18 cellular contexts compared by ENCODE assay signal in genomic region chr1:19979494-19979977, GRCh38. TPM values are rescaled to one million over a fixed set of nuclear protein-coding genes. Genes with fewer than 3 reads are reported as not detected.
DNase-seq lines count a peak whose midpoint lies in the region; FAIRE-seq and TF ChIP-seq lines count a peak whose summit lies in the region.
"Had no signal": no experiment of that assay in that cellular context is flagged by ENCODE, and none has a peak within 500 bp of the region (broad histone marks: within the 10 kb centered on the region; RNA-seq: fewer than 3 reads in every experiment).

TSS of gene PLA2G2A (minus strand) at chr1:19979618. CDS start at chr1:19978773, 845 bp downstream.

- CTCF ChIA-PET in H1 (lab: Charles Lee; ENCODE audit: partially characterized antibody), result interaction anchor here (1.1 to 6.5 kb wide), 5 partner anchors 98 to 186 kb away, joined by 3 to 89 read pairs (median 8); no protein-coding TSS in a partner anchor

- WGBS in H1 (ENCODE audit: extremely low coverage in 1 of 2, insufficient coverage in 1 of 2, insufficient read length in 1 of 2, insufficient replicate concordance in 2 of 2, low coverage in 1 of 2, low lambda C conversion rate in 2 of 2, missing lambda C conversion rate in 1 of 2), 2 experiments, result 86% methylated on average over 8 of the region's 8 CpGs; no CpG with 5 or more reads in 1 of the 2 experiments
- WGBS in prostate gland, result 90% methylated on average over 8 of the region's 8 CpGs

- H3K36me3 ChIP-seq in H1 (ENCODE audit: control insufficient read depth in 2 of 4, insufficient read depth in 4 of 4, low read length in 3 of 4) (peaks cover 0 to 2% (median 0%) of the 10 kb centered on the region in 4 experiments; a peak in 1 of 8 replicates), prostate gland (no peaks in the 10 kb centered on the region)

- H4K8ac ChIP-seq in H1 (ENCODE audit: extremely low read depth, insufficient read depth, low read length), result no peak within 1 kb of the TSS

- H2AK5ac ChIP-seq in H1 (ENCODE audit: low read depth, low read length), result peak within 1 kb of the TSS; percentile 82

- intact Hi-C loops in prostate gland (cut with DNase I) (loop anchor here (5.0 kb wide), 2 partner anchors 93 to 233 kb away; partner anchors contain the start of gene PLA2G5), CD14-positive monocyte (cut with micrococcal nuclease) (no loop called here)

- H4K91ac ChIP-seq in H1 (replicated peaks; ENCODE audit: insufficient read length, low read length), result peak within 1 kb of the TSS; percentile 32

- no peak within 1 kb of the TSS for H3K23ac ChIP-seq in H1 (ENCODE audit: insufficient read length)

- no peak within 1 kb of the TSS for H3K4me2 ChIP-seq in H1 (ENCODE audit: insufficient read depth in 1 of 2, low read depth in 2 of 2, low read length in 2 of 2)

- FAIRE-seq in H1 (lab: Jason Lieb, UNC), result no peak
- FAIRE-seq: endometrium had no signal

- H3K18ac ChIP-seq in H1 (ENCODE audit: extremely low read depth, low read length), result peak within 1 kb of the TSS; percentile 13; the same call in 1 of the 2 replicates

- H2BK12ac ChIP-seq in H1 (ENCODE audit: low read depth, low read length), result peak within 1 kb of the TSS; percentile 68; the same call in 1 of the 2 replicates

- TF ChIP-seq POLR2A in H1 (IDR thresholded peaks at IDR 0.05; ENCODE audit: control extremely low read depth in 1 of 2, low read depth in 2 of 2, low read length in 2 of 2), result no peak
- no peak for TF ChIP-seq POLR2A in prostate gland (IDR thresholded peaks at IDR 0.05)

- H3K79me2 ChIP-seq in H1 (ENCODE audit: control insufficient read depth in 1 of 2, insufficient read depth in 2 of 2, low read length in 2 of 2), result no peaks in the 10 kb centered on the region

- peaks cover 9 to 18% (median 18%) of the 10 kb centered on the region in 3 donors for H3K27me3 Mint-ChIP-seq in CD14-positive monocyte (ENCODE audit: low read depth in 3 of 3)

- H2BK20ac ChIP-seq in H1 (ENCODE audit: low read length), result peak within 1 kb of the TSS; percentile 29; the same call in 1 of the 2 replicates

- POLR2A ChIA-PET in H1 (lab: Charles Lee; ENCODE audit: partially characterized antibody), result no interaction called here

- peaks cover 0 to 11% (median 6%) of the 10 kb centered on the region in 4 experiments; a peak in 4 of 7 replicates for H3K4me1 ChIP-seq in H1 (replicated peaks in 1 of 4; ENCODE audit: control insufficient read depth in 3 of 4, insufficient read depth in 4 of 4, low read length in 3 of 4)
- H3K4me1 ChIP-seq in prostate gland (replicated peaks), result peaks cover 15% of the 10 kb centered on the region

- no peak within 1 kb of the TSS for H2AFZ ChIP-seq in H1 (ENCODE audit: low read length)

- no peaks in the 10 kb centered on the region for H3K79me1 ChIP-seq in H1 (ENCODE audit: low read depth, low read length)

- H3K23me2 ChIP-seq in H1 (ENCODE audit: low read depth, low read length), result no peaks in the 10 kb centered on the region

- H3K9ac ChIP-seq in H1 (replicated peaks in 1 of 4; ENCODE audit: extremely low read depth in 1 of 4, low read depth in 3 of 4, low read length in 3 of 4), result no peak within 1 kb of the TSS

- H3K4me3 Mint-ChIP-seq in CD14-positive monocyte, result no peak within 1 kb of the TSS
- H3K4me3 Mint-ChIP-seq: activated naive CD8-positive, alpha-beta T cell had no signal

- no peaks in the 10 kb centered on the region for H4K20me1 ChIP-seq in H1 (replicated peaks in 1 of 2; ENCODE audit: control insufficient read depth in 1 of 2, insufficient read depth in 2 of 2, low read length in 2 of 2)

- peak within 1 kb of the TSS; percentile 55 for H2BK15ac ChIP-seq in H1 (ENCODE audit: low read length)

- H3K4me1 Mint-ChIP-seq in CD14-positive monocyte, result no peaks in the 10 kb centered on the region

- peak within 1 kb of the TSS; percentile 48; the same call in 1 of the 2 replicates for H2BK5ac ChIP-seq in H1 (ENCODE audit: low read depth, low read length)

- no peak within 1 kb of the TSS for H3K4me3 ChIP-seq in H1 (ENCODE audit: extremely low read depth in 1 of 4, insufficient read depth in 2 of 4, low read depth in 3 of 4, low read length in 4 of 4)
- no peak within 1 kb of the TSS for H3K4me3 ChIP-seq in prostate gland

- no peak within 1 kb of the TSS for H3K56ac ChIP-seq in H1 (replicated peaks; ENCODE audit: insufficient read length, low read depth, low read length)

- no peak for TF ChIP-seq RAD21 in H1 (IDR thresholded peaks at IDR 0.05 in 1 of 2, conservative IDR thresholded peaks at IDR 0.05 in 1 of 2; ENCODE audit: low read depth in 2 of 2, low read length in 2 of 2)

- H3K27ac Mint-ChIP-seq in CD14-positive monocyte, result no peak within 1 kb of the TSS
- H3K27ac Mint-ChIP-seq: activated naive CD8-positive, alpha-beta T cell had no signal

- H3K14ac ChIP-seq in H1 (ENCODE audit: insufficient read length), result no peak within 1 kb of the TSS

- H3K27me3 ChIP-seq in H1 (replicated peaks in 1 of 4; ENCODE audit: control insufficient read depth in 3 of 4, extremely low read depth in 1 of 4, insufficient read depth in 3 of 4, low read length in 3 of 4), result no peaks in the 10 kb centered on the region
- H3K27me3 ChIP-seq in prostate gland (replicated peaks; ENCODE audit: insufficient read depth), result no peaks in the 10 kb centered on the region

- no peak within 1 kb of the TSS for H4K5ac ChIP-seq in H1 (ENCODE audit: insufficient read length, low read depth, low read length)

- TF ChIP-seq EP300 in H1 (IDR thresholded peaks at IDR 0.05; ENCODE audit: borderline replicate concordance in 1 of 2, low read depth in 2 of 2, low read length in 2 of 2), result no peak

- peak within 1 kb of the TSS; percentile 28 for H3K4ac ChIP-seq in H1 (replicated peaks; ENCODE audit: insufficient read length, low read depth, low read length)

- no peak for TF ChIP-seq CTCF in H1 (IDR thresholded peaks at IDR 0.05; ENCODE audit: control extremely low read depth in 1 of 3, insufficient read depth in 1 of 3, low read depth in 1 of 3, low read length in 3 of 3)
- no peak for TF ChIP-seq CTCF in prostate gland (IDR thresholded peaks at IDR 0.05)
- TF ChIP-seq CTCF in CD14-positive monocyte (IDR thresholded peaks at IDR 0.05), result no peak

- H3K9me3 ChIP-seq in H1 (ENCODE audit: insufficient read depth in 2 of 2, low read depth in 1 of 2, low read length in 1 of 2), result peaks cover 0 to 5% of the 10 kb centered on the region in 2 experiments; a peak in 1 of 4 replicates
- no peaks in the 10 kb centered on the region for H3K9me3 ChIP-seq in prostate gland

- H3K36me3 Mint-ChIP-seq in CD14-positive monocyte, result no peaks in the 10 kb centered on the region
- H3K36me3 Mint-ChIP-seq: activated naive CD8-positive, alpha-beta T cell had no signal

- H3K9me3 Mint-ChIP-seq in CD14-positive monocyte, result peaks cover 0 to 8% (median 2%) of the 10 kb centered on the region in 7 donors

- DNase-seq in H1 (ENCODE audit: low read depth in 1 of 2, low spot score in 2 of 2), result peak in 1 of 2 experiments; percentile 28
- peak; percentile 43 for DNase-seq in islet precursor cell
- no peak for DNase-seq in prostate gland (ENCODE audit: low spot score)
- DNase-seq in ureter (ENCODE audit: low spot score), result no peak
- DNase-seq in CD14-positive monocyte (ENCODE audit: low spot score), result no peak
- DNase-seq in DMS153 (lab: John Stamatoyannopoulos, UW), result no peak
- no peak for DNase-seq in DMS114 treated with DMSO at 0.1 percent for 48 hours (lab: John Stamatoyannopoulos, UW; ENCODE audit: unreplicated experiment)
- DNase-seq: activated CD4-positive, alpha-beta T cell treated with anti-CD3 and anti-CD28 coated beads for 1 hour; glutamatergic neuron; kidney glomerular epithelial cell; NCI-H187; NCI-H748 treated with DMSO at 0.1 percent for 48 hours; substantia nigra had no signal

- H2BK120ac ChIP-seq in H1 (replicated peaks; ENCODE audit: low read depth, low read length), result peak within 1 kb of the TSS; percentile 19

- no peak within 1 kb of the TSS for H3K27ac ChIP-seq in H1 (ENCODE audit: low read depth, low read length)
- peak within 1 kb of the TSS; percentile 33 to 68 for H3K27ac ChIP-seq in prostate gland
- H3K27ac ChIP-seq: RWPE1 had no signal

TF ChIP-seq in H1, 55 proteins besides CTCF, POLR2A, EP300 and RAD21:
- TF ChIP-seq ATF2 (IDR thresholded peaks at IDR 0.05; ENCODE audit: low read length) (no peak), E2F6 (IDR thresholded peaks at IDR 0.05) (no peak)
TF ChIP-seq in H1: peak in this region for 0.

RNA-seq across cellular contexts. Expression of gene PLA2G2A, which starts in this region (rescaled TPM):
- 0.69 and 1.0 TPM in 2 replicates for total RNA-seq in H1 (2021; fragmentation: NEBNext Ultra II Directional; extraction: Animal tissue kit (Norgen Biotek cat#: 25700))
- polyA plus RNA-seq in H1 (2011; rRNA removed) (2.1 and 3.7 TPM in 2 replicates), CD14-positive monocyte (not detected)
- 3.3 TPM for polyA plus RNA-seq in H1 (2011; cell fraction: cytosol; rRNA removed)
- 1.5 TPM for polyA plus RNA-seq in H1 (2011; cell fraction: nucleus; rRNA removed)
- polyA plus RNA-seq in H1 (2012, experiment 1 of 2), result 1.1 to 2.0 TPM (median 1.6 TPM) in 4 replicates
- 3.6 TPM for polyA plus RNA-seq in H1 (2012, experiment 2 of 2)
- 0.75 TPM for polyA plus RNA-seq in H1 (2013, experiment 1 of 2)
- polyA plus RNA-seq in H1 (2013, experiment 2 of 2), result 1.2 TPM
- polyA minus RNA-seq in H1 (2011; rRNA and poly(A)+ RNA removed), result 1.5 and 1.9 TPM in 2 replicates
- 1.5 TPM for polyA minus RNA-seq in H1 (2011; cell fraction: cytosol; rRNA and poly(A)+ RNA removed)
- polyA minus RNA-seq in H1 (2011; cell fraction: nucleus; rRNA and poly(A)+ RNA removed), result not detected
- total RNA-seq in prostate gland (100 to 1,000 TPM; 106 to 146 TPM), ureter (165 TPM)
- total RNA-seq: T-helper 1 cell treated with Interleukin-12 subunit alpha and Interleukin-12 subunit beta and Interleukin-4 antibody, amounts not matched to agents 30 ng/mL and 1 ng/mL, for 36 hours had no signal
- polyA plus RNA-seq: neural cell had no signal

Comparison
In these comparisons a context has a peak if more than half of its experiments do, and no peak if none do; other contexts are left out.
1. RNA of gene PLA2G2A (total RNA-seq): 165 TPM in ureter (single experiment) and 106 to 146 TPM in prostate gland; 0.69 to 1.0 TPM in H1; every median in the first group is over 10 times any median in the second.